19 cellular contexts compared by ENCODE assay signal in genomic region chr14:64871344-64871743, GRCh38. TPM values are rescaled to one million over a fixed set of nuclear protein-coding genes. Genes with fewer than 3 reads are reported as not detected.
DNase-seq lines count a peak whose midpoint lies in the region; ATAC-seq, FAIRE-seq and TF ChIP-seq lines count a peak whose summit lies in the region.
"Had no signal": no experiment of that assay in that cellular context is flagged by ENCODE, and none has a peak within 500 bp of the region (broad histone marks: within the 10 kb centered on the region; RNA-seq: fewer than 3 reads in every experiment).

No MANE protein-coding gene starts in this region.

- no peak overlapping the region for H2BK15ac ChIP-seq in mesendoderm (replicated peaks; ENCODE audit: low read depth)

- in situ Hi-C loops in K562 (cut with MboI): no loop called here

- peak overlapping the region; percentile 41 for H4K8ac ChIP-seq in mesendoderm (ENCODE audit: low read depth, low read length)

- no peak overlapping the region for H2AK5ac ChIP-seq in mesendoderm (ENCODE audit: low read length)

- no peaks in the 10 kb centered on the region for H3K9me1 ChIP-seq in K562 (ENCODE audit: control insufficient read depth, insufficient read depth, low read length)

- H3K18ac ChIP-seq in mesendoderm (ENCODE audit: low read length): no peak overlapping the region

- peaks cover 50% of the 10 kb centered on the region for H3K27me3 Mint-ChIP-seq in activated T-cell treated with anti-CD3 and anti-CD28 coated beads, Interleukin-2, amount 50 U/mL, for 72 hours (ENCODE audit: low read depth)
- H3K27me3 Mint-ChIP-seq in activated T-cell treated with anti-CD3 and anti-CD28 coated beads, Interleukin-2, amount 50 U/mL, for 24 hours: peaks cover 30% of the 10 kb centered on the region

- no peak overlapping the region for H3K9ac ChIP-seq in K562 (ENCODE audit: insufficient read depth in 1 of 2, low read depth in 2 of 2, low read length in 2 of 2)
- no peak overlapping the region for H3K9ac ChIP-seq in mesendoderm (ENCODE audit: low read length)
- H3K9ac ChIP-seq: GM23248 had no signal

- H3K4me3 ChIP-seq in K562 (no peak overlapping the region), mesendoderm (ENCODE audit: low read length) (no peak overlapping the region)
- H3K4me3 ChIP-seq: GM23248 had no signal

- 28% methylated on average over 2 of the region's 2 CpGs for WGBS in K562 (ENCODE audit: insufficient coverage, low coverage, missing lambda C conversion rate)
- WGBS in mesendoderm (ENCODE audit: extremely low coverage, insufficient coverage, low lambda C conversion rate): no CpG with 5 or more reads among the region's 2 CpGs

- H3K4me3 Mint-ChIP-seq in activated T-cell treated with anti-CD3 and anti-CD28 coated beads, Interleukin-2, amount 50 U/mL, for 72 hours: no peak overlapping the region
- H3K4me3 Mint-ChIP-seq in activated T-cell treated with anti-CD3 and anti-CD28 coated beads, Interleukin-2, amount 50 U/mL, for 24 hours: no peak overlapping the region
- H3K4me3 Mint-ChIP-seq in stimulated activated effector memory CD8-positive, alpha-beta T cell treated with anti-CD3 and anti-CD28 coated beads, Interleukin-12 subunit alpha, Interleukin-12 subunit beta, amount 100 ng/mL, for 72 hours: no peak overlapping the region
- H3K4me3 Mint-ChIP-seq: CD4-positive, alpha-beta memory T cell had no signal

- H4K5ac ChIP-seq in mesendoderm (ENCODE audit: low read length): no peak overlapping the region

- no peak for TF ChIP-seq EP300 in K562 (IDR thresholded peaks at IDR 0.05; ENCODE audit: low read length)

- no peak overlapping the region for H3K56ac ChIP-seq in mesendoderm (ENCODE audit: low read length)

- H3K4me1 ChIP-seq in K562 (replicated peaks in 1 of 2; ENCODE audit: control insufficient read depth in 2 of 2, insufficient read depth in 2 of 2, low read length in 2 of 2) (peaks cover 6 to 13% of the 10 kb centered on the region in 2 experiments; a peak in 4 of 5 replicates), mesendoderm (ENCODE audit: control insufficient read depth, low read depth, low read length) (peaks cover 1% of the 10 kb centered on the region)

- H3K36me3 ChIP-seq in K562 (ENCODE audit: control insufficient read depth, insufficient read depth, low read length) (peaks cover 20% of the 10 kb centered on the region), mesendoderm (ENCODE audit: control insufficient read depth, insufficient read depth, low read length) (no peaks in the 10 kb centered on the region)

- no peak overlapping the region for H2BK5ac ChIP-seq in mesendoderm (ENCODE audit: low read length)

- H3K79me2 ChIP-seq in K562 (ENCODE audit: control insufficient read depth, insufficient read depth, low read length): peaks cover 90% of the 10 kb centered on the region
- H3K79me2 ChIP-seq in mesendoderm (ENCODE audit: control insufficient read depth, insufficient read depth, low read length): no peaks in the 10 kb centered on the region

- no peaks in the 10 kb centered on the region for H3K79me1 ChIP-seq in mesendoderm (ENCODE audit: low read length)

- POLR2A ChIA-PET in K562 (lab: Yijun Ruan, JAX): interaction anchor here (1.0 kb wide), 1 partner anchor 20 kb away, joined by 4 read pairs; no protein-coding TSS in a partner anchor

- TF ChIP-seq RAD21 in K562 (CRISPR knock-in tag; conservative IDR thresholded peaks at IDR 0.05 in 1 of 2, IDR thresholded peaks at IDR 0.05 in 1 of 2): no peak

- CTCF ChIA-PET in K562 (lab: Yijun Ruan, JAX; ENCODE audit: low intra/inter-chr PET ratio): no interaction called here

- BruUV-seq in K562 (replicated peaks; lab: Mats Ljungman, UMichigan): no TSS peak

- H2AFZ ChIP-seq in K562 (ENCODE audit: low read depth, low read length): no peak overlapping the region
- H2AFZ ChIP-seq: GM23248 had no signal

- H3K4ac ChIP-seq in mesendoderm (ENCODE audit: low read depth, low read length): no peak overlapping the region

- H3K9me3 ChIP-seq in K562 (replicated peaks; ENCODE audit: control insufficient read depth, insufficient read depth, low read depth, low read length): no peaks in the 10 kb centered on the region

- TF ChIP-seq POLR2A in K562 (conservative IDR thresholded peaks at IDR 0.05): no peak

- TF ChIP-seq CTCF in K562 (IDR thresholded peaks at IDR 0.05 in 2 of 3, conservative IDR thresholded peaks at IDR 0.05 in 1 of 3; ENCODE audit: insufficient read depth in 2 of 3, low read depth in 1 of 3, low read length in 3 of 3): no peak

- no peak overlapping the region for H3K23ac ChIP-seq in mesendoderm (ENCODE audit: low read length)

- H3K4me1 Mint-ChIP-seq in activated T-cell treated with anti-CD3 and anti-CD28 coated beads, Interleukin-2, amount 50 U/mL, for 72 hours (ENCODE audit: low read depth): peaks cover 4% of the 10 kb centered on the region
- H3K4me1 Mint-ChIP-seq in activated T-cell treated with anti-CD3 and anti-CD28 coated beads, Interleukin-2, amount 50 U/mL, for 24 hours (ENCODE audit: low read depth): no peaks in the 10 kb centered on the region
- no peaks in the 10 kb centered on the region for H3K4me1 Mint-ChIP-seq in stimulated activated effector memory CD8-positive, alpha-beta T cell treated with anti-CD3 and anti-CD28 coated beads, Interleukin-12 subunit alpha, Interleukin-12 subunit beta, amount 100 ng/mL, for 72 hours
- H3K4me1 Mint-ChIP-seq: CD4-positive, alpha-beta memory T cell had no signal

- H3K36me3 Mint-ChIP-seq in activated T-cell treated with anti-CD3 and anti-CD28 coated beads, Interleukin-2, amount 50 U/mL, for 72 hours (ENCODE audit: insufficient read depth in 2 of 2): peaks cover 4 to 6% of the 10 kb centered on the region in 2 donors
- no peaks in the 10 kb centered on the region for H3K36me3 Mint-ChIP-seq in activated T-cell treated with anti-CD3 and anti-CD28 coated beads, Interleukin-2, amount 50 U/mL, for 24 hours (ENCODE audit: low read depth)
- H3K36me3 Mint-ChIP-seq in stimulated activated effector memory CD8-positive, alpha-beta T cell treated with anti-CD3 and anti-CD28 coated beads, Interleukin-12 subunit alpha, Interleukin-12 subunit beta, amount 100 ng/mL, for 72 hours: no peaks in the 10 kb centered on the region
- H3K36me3 Mint-ChIP-seq: CD4-positive, alpha-beta memory T cell had no signal

- H3K27ac ChIP-seq in K562 (ENCODE audit: extremely low read depth, low read depth, low read length): no peak overlapping the region
- H3K27ac ChIP-seq in mesendoderm (ENCODE audit: low read depth, low read length): no peak overlapping the region
- H3K27ac ChIP-seq: GM23248 had no signal

- FAIRE-seq in K562 (lab: Jason Lieb, UNC): no peak
- FAIRE-seq: G401.6, GM12892, GM19239, H1 had no signal

- no peak overlapping the region for H3K27ac Mint-ChIP-seq in activated T-cell treated with anti-CD3 and anti-CD28 coated beads, Interleukin-2, amount 50 U/mL, for 72 hours
- no peak overlapping the region for H3K27ac Mint-ChIP-seq in activated T-cell treated with anti-CD3 and anti-CD28 coated beads, Interleukin-2, amount 50 U/mL, for 24 hours
- H3K27ac Mint-ChIP-seq in stimulated activated effector memory CD8-positive, alpha-beta T cell treated with anti-CD3 and anti-CD28 coated beads, Interleukin-12 subunit alpha, Interleukin-12 subunit beta, amount 100 ng/mL, for 72 hours: no peak overlapping the region

- H3K27me3 ChIP-seq in K562 (ENCODE audit: control insufficient read depth in 2 of 2, insufficient read depth in 2 of 2, low read length in 2 of 2): no peaks in the 10 kb centered on the region
- no peaks in the 10 kb centered on the region for H3K27me3 ChIP-seq in mesendoderm (ENCODE audit: insufficient read depth, low read length, poor library complexity)

- no peaks in the 10 kb centered on the region for H4K20me1 ChIP-seq in K562 (replicated peaks; ENCODE audit: control insufficient read depth, insufficient read depth, low read length)

- peaks cover 3 to 6% of the 10 kb centered on the region in 2 donors for H3K9me3 Mint-ChIP-seq in activated T-cell treated with anti-CD3 and anti-CD28 coated beads, Interleukin-2, amount 50 U/mL, for 72 hours
- peaks cover 3% of the 10 kb centered on the region for H3K9me3 Mint-ChIP-seq in activated T-cell treated with anti-CD3 and anti-CD28 coated beads, Interleukin-2, amount 50 U/mL, for 24 hours
- H3K9me3 Mint-ChIP-seq in stimulated activated effector memory CD8-positive, alpha-beta T cell treated with anti-CD3 and anti-CD28 coated beads, Interleukin-12 subunit alpha, Interleukin-12 subunit beta, amount 100 ng/mL, for 72 hours: peaks cover 5% of the 10 kb centered on the region
- H3K9me3 Mint-ChIP-seq: CD4-positive, alpha-beta memory T cell had no signal

- no peak overlapping the region for H2BK120ac ChIP-seq in mesendoderm (ENCODE audit: low read depth, low read length)

- peak; percentile 43 to 67 for ATAC-seq in activated T-cell treated with anti-CD3 and anti-CD28 coated beads, Interleukin-2, amount 50 U/mL, for 72 hours (replicated peaks in 1 of 2)
- no peak for ATAC-seq in K562
- ATAC-seq in stimulated activated effector memory CD8-positive, alpha-beta T cell treated with anti-CD3 and anti-CD28 coated beads, Interleukin-12 subunit alpha, Interleukin-12 subunit beta, amount 100 ng/mL, for 72 hours: peak; percentile 61

- intact Hi-C loops in K562 (cut with micrococcal nuclease): no loop called here

- no peak for DNase-seq in activated T-cell treated with anti-CD3 and anti-CD28 coated beads, Interleukin-2, amount 50 U/mL, for 72 hours
- DNase-seq in activated T-cell treated with anti-CD3 and anti-CD28 coated beads, Interleukin-2, amount 50 U/mL, for 24 hours: no peak
- DNase-seq in K562 (ENCODE audit: extremely low read depth in 1 of 4, low spot score in 3 of 4) (no peak), mesendoderm (no peak), NCI-H510A (lab: John Stamatoyannopoulos, UW) (no peak), DMS153 (lab: John Stamatoyannopoulos, UW) (no peak)
- no peak for DNase-seq in stimulated activated effector memory CD8-positive, alpha-beta T cell treated with anti-CD3 and anti-CD28 coated beads, Interleukin-12 subunit alpha, Interleukin-12 subunit beta, amount 100 ng/mL, for 72 hours (ENCODE audit: low spot score in 2 of 2)
- DNase-seq: C1 segment of cervical spinal cord; Calu3; CD4-positive, alpha-beta memory T cell; COR-L47; DND-41; GM23248; H7; HCEC 1CT had no signal

- no peak overlapping the region for H3K4me2 ChIP-seq in K562 (ENCODE audit: insufficient read depth, low read length)
- H3K4me2 ChIP-seq in mesendoderm (ENCODE audit: low read length): no peak overlapping the region

RNA-seq across cellular contexts. Expression of gene SPTB, which starts 8.4 kb away (rescaled TPM):
- under 1 TPM; 0.23 to 0.70 TPM for total RNA-seq in activated T-cell treated with anti-CD3 and anti-CD28 coated beads, Interleukin-2, amount 50 U/mL, for 72 hours
- 29.4 and 47.6 TPM in 2 replicates for total RNA-seq in K562 (2011; cell fraction: chromatin; rRNA removed; ENCODE audit: low replicate concordance)
- 23.7 and 29.7 TPM in 2 replicates for total RNA-seq in K562 (2011; cell fraction: nucleolus; rRNA removed)
- 21.8 and 28.9 TPM in 2 replicates for total RNA-seq in K562 (2011; cell fraction: nucleoplasm; rRNA removed)
- total RNA-seq in K562 (2014; rRNA removed): 32.9 and 35.4 TPM in 2 replicates
- total RNA-seq in K562 (2014; rRNA removed; fragmentation: Illumina TruSeq; extraction: Trizol): 9.5 and 11.7 TPM in 2 replicates
- total RNA-seq in K562 (2015; rRNA removed; fragmentation: Illumina TruSeq; extraction: Trizol): 10.1 and 11.3 TPM in 2 replicates
- total RNA-seq in K562 (2021): 40.1 and 45.9 TPM in 2 replicates
- polyA plus RNA-seq in K562 (2011; rRNA removed): 2.0 and 2.8 TPM in 2 replicates
- polyA plus RNA-seq in K562 (2011; cell fraction: cytosol; rRNA removed): 2.5 and 4.3 TPM in 2 replicates
- 5.0 and 12.3 TPM in 2 replicates for polyA plus RNA-seq in K562 (2011; cell fraction: nucleus; rRNA removed)
- 9.6 and 21.1 TPM in 2 replicates for polyA plus RNA-seq in K562 (2012)
- polyA plus RNA-seq in K562 (2014; fragmentation: Illumina TruSeq; extraction: Trizol): 19.1 and 23.1 TPM in 2 replicates
- polyA plus RNA-seq in K562 (2014; fragmentation: Nextera tagmentation; extraction: Ambion mirVana): under 1 TPM; 0.21 to 0.28 TPM
- 16.9 and 17.1 TPM in 2 replicates for polyA plus RNA-seq in K562 (2014; rRNA removed)
- polyA minus RNA-seq in K562 (2011; rRNA and poly(A)+ RNA removed): 3.7 and 6.3 TPM in 2 replicates
- 15.0 and 16.0 TPM in 2 replicates for polyA minus RNA-seq in K562 (2011; cell fraction: cytosol; rRNA and poly(A)+ RNA removed)
- 4.1 and 4.7 TPM in 2 replicates for polyA minus RNA-seq in K562 (2011; cell fraction: nucleus; rRNA and poly(A)+ RNA removed)
- polyA plus RNA-seq in mesendoderm (2013, experiment 1 of 2): 0.21 TPM
- 0.22 TPM for polyA plus RNA-seq in mesendoderm (2013, experiment 2 of 2)
- total RNA-seq: Calu3 had no signal

RNA-seq across cellular contexts. Expression of gene CHURC1, which starts 42.9 kb away (rescaled TPM):
- total RNA-seq in activated T-cell treated with anti-CD3 and anti-CD28 coated beads, Interleukin-2, amount 50 U/mL, for 72 hours: 10 to 100 TPM; 36.5 to 38.1 TPM
- 20.7 and 44.8 TPM in 2 replicates for total RNA-seq in K562 (2011; cell fraction: chromatin; rRNA removed; ENCODE audit: low replicate concordance)
- 12.2 and 14.9 TPM in 2 replicates for total RNA-seq in K562 (2011; cell fraction: nucleolus; rRNA removed)
- total RNA-seq in K562 (2011; cell fraction: nucleoplasm; rRNA removed): 36.7 and 52.4 TPM in 2 replicates
- total RNA-seq in K562 (2014; rRNA removed) (27.3 and 29.6 TPM in 2 replicates), K562 (2014; rRNA removed; fragmentation: Illumina TruSeq; extraction: Trizol) (83.4 and 85.1 TPM in 2 replicates), K562 (2015; rRNA removed; fragmentation: Illumina TruSeq; extraction: Trizol) (42.7 and 45.6 TPM in 2 replicates), K562 (2021) (38.7 and 44.5 TPM in 2 replicates)
- polyA plus RNA-seq in K562 (2011; rRNA removed) (90.3 and 106 TPM in 2 replicates), K562 (2014; fragmentation: Illumina TruSeq; extraction: Trizol) (43.3 and 45.2 TPM in 2 replicates), K562 (2014; fragmentation: Nextera tagmentation; extraction: Ambion mirVana) (100 to 1,000 TPM; 223 to 239 TPM), K562 (2014; rRNA removed) (33.6 and 42.5 TPM in 2 replicates)
- 19.7 and 50.2 TPM in 2 replicates for polyA plus RNA-seq in K562 (2011; cell fraction: cytosol; rRNA removed)
- polyA plus RNA-seq in K562 (2011; cell fraction: nucleus; rRNA removed): 17.4 and 27.1 TPM in 2 replicates
- 24.0 and 41.3 TPM in 2 replicates for polyA plus RNA-seq in K562 (2012)
- polyA minus RNA-seq in K562 (2011; rRNA and poly(A)+ RNA removed): 19.0 and 19.5 TPM in 2 replicates
- 7.2 and 11.5 TPM in 2 replicates for polyA minus RNA-seq in K562 (2011; cell fraction: cytosol; rRNA and poly(A)+ RNA removed)
- 11.2 and 26.0 TPM in 2 replicates for polyA minus RNA-seq in K562 (2011; cell fraction: nucleus; rRNA and poly(A)+ RNA removed)
- polyA plus RNA-seq in mesendoderm (2013, experiment 1 of 2): 72.3 TPM
- polyA plus RNA-seq in mesendoderm (2013, experiment 2 of 2): 79.8 TPM

Comparison
In these comparisons a context has a peak if more than half of its experiments do, and no peak if none do; other contexts are left out.
1. RNA of gene SPTB, which starts 8.4 kb away (total RNA-seq): 9.5 to 47.6 TPM in K562; 0.23 to 0.70 TPM in activated T-cell treated with anti-CD3 and anti-CD28 coated beads, Interleukin-2, amount 50 U/mL, for 72 hours; every median in the first group is over 4 times any median in the second.